17 cellular contexts compared by ENCODE assay signal in genomic region chr1:17109897-17110554, GRCh38. TPM values are rescaled to one million over a fixed set of nuclear protein-coding genes. Genes with fewer than 3 reads are reported as not detected.
DNase-seq lines count a peak whose midpoint lies in the region; TF ChIP-seq lines count a peak whose summit lies in the region.
"Had no signal": no experiment of that assay in that cellular context is flagged by ENCODE, and none has a peak within 500 bp of the region (broad histone marks: within the 10 kb centered on the region; RNA-seq: fewer than 3 reads in every experiment).

No MANE protein-coding gene starts in this region.

- no peaks in the 10 kb centered on the region for H3K36me3 Mint-ChIP-seq in immature natural killer cell
- H3K36me3 Mint-ChIP-seq: CD4-positive, alpha-beta memory T cell had no signal

- no peak overlapping the region for H2BK120ac ChIP-seq in mesenchymal stem cell (ENCODE audit: low read depth, low read length)

- no peaks in the 10 kb centered on the region for H3K9me3 Mint-ChIP-seq in immature natural killer cell
- H3K9me3 Mint-ChIP-seq: CD4-positive, alpha-beta memory T cell; effector memory CD8-positive, alpha-beta T cell; HFFc6 had no signal

- no peak overlapping the region for H2BK12ac ChIP-seq in mesenchymal stem cell (ENCODE audit: low read length in 2 of 2)

- no peak overlapping the region for H2BK15ac ChIP-seq in mesenchymal stem cell (ENCODE audit: low read depth, poor library complexity, severe bottlenecking)

- H2BK5ac ChIP-seq in mesenchymal stem cell (ENCODE audit: low read depth, low read length, poor library complexity, severe bottlenecking): no peak overlapping the region

- no peak overlapping the region for H4K91ac ChIP-seq in mesenchymal stem cell (ENCODE audit: low read length)

- H3K9me3 ChIP-seq in mesenchymal stem cell (ENCODE audit: control insufficient read depth, low read length) (no peaks in the 10 kb centered on the region), ascending aorta (no peaks in the 10 kb centered on the region)
- H3K9me3 ChIP-seq: right atrium auricular region, SK-N-SH, upper lobe of left lung had no signal

- H2AFZ ChIP-seq in mesenchymal stem cell (ENCODE audit: low read depth, low read length): no peak overlapping the region

- H3K23ac ChIP-seq in mesenchymal stem cell (ENCODE audit: low read length in 2 of 2): no peak overlapping the region

- H2AK5ac ChIP-seq in mesenchymal stem cell (ENCODE audit: low read length, severe bottlenecking): peak overlapping the region; percentile 3

- H3K4me3 Mint-ChIP-seq in immature natural killer cell: no peak overlapping the region
- H3K4me3 Mint-ChIP-seq: CD4-positive, alpha-beta memory T cell; effector memory CD8-positive, alpha-beta T cell; HFFc6 had no signal

- no peak overlapping the region for H3K27ac Mint-ChIP-seq in immature natural killer cell
- H3K27ac Mint-ChIP-seq: effector memory CD8-positive, alpha-beta T cell; HFFc6 had no signal

- H4K8ac ChIP-seq in mesenchymal stem cell (ENCODE audit: low read length): no peak overlapping the region

- H3K18ac ChIP-seq in mesenchymal stem cell (ENCODE audit: low read depth in 1 of 2, low read length in 2 of 2): no peak overlapping the region

- peak overlapping the region; percentile 93 for H3K27ac ChIP-seq in angular gyrus (ENCODE audit: low read depth, low read length)
- H3K27ac ChIP-seq in mesenchymal stem cell (ENCODE audit: low read length, poor library complexity, severe bottlenecking): no peak overlapping the region
- H3K27ac ChIP-seq in substantia nigra (ENCODE audit: low read depth, low read length, poor library complexity, severe bottlenecking): peak overlapping the region; percentile 81
- H3K27ac ChIP-seq in ascending aorta: no peak overlapping the region
- H3K27ac ChIP-seq: right atrium auricular region, upper lobe of left lung had no signal

- no peak overlapping the region for H3K4me3 ChIP-seq in mesenchymal stem cell (ENCODE audit: insufficient read depth in 1 of 2, low read depth in 1 of 2, low read length in 2 of 2)
- no peak overlapping the region for H3K4me3 ChIP-seq in ascending aorta
- H3K4me3 ChIP-seq: right atrium auricular region, upper lobe of left lung had no signal

- peaks cover 4% of the 10 kb centered on the region for H3K79me1 ChIP-seq in mesenchymal stem cell (replicated peaks; ENCODE audit: low read length, poor library complexity, severe bottlenecking)

- no peak overlapping the region for H3K14ac ChIP-seq in mesenchymal stem cell (ENCODE audit: low read length in 2 of 2)

- no peak overlapping the region for H3K4ac ChIP-seq in mesenchymal stem cell (ENCODE audit: low read depth in 1 of 2, low read length in 2 of 2)

- H3K4me1 ChIP-seq in mesenchymal stem cell (ENCODE audit: control insufficient read depth, insufficient read depth, low read depth, low read length) (peaks cover 30% of the 10 kb centered on the region), ascending aorta (no peaks in the 10 kb centered on the region)
- H3K4me1 ChIP-seq: right atrium auricular region, upper lobe of left lung had no signal

- H3K9ac ChIP-seq in mesenchymal stem cell (ENCODE audit: low read length): no peak overlapping the region
- H3K9ac ChIP-seq: SK-N-SH had no signal

- no peak for TF ChIP-seq CTCF in ascending aorta (IDR thresholded peaks at IDR 0.05)

- no peak overlapping the region for H3K4me2 ChIP-seq in mesenchymal stem cell (ENCODE audit: low read length, poor library complexity, severe bottlenecking)
- H3K4me2 ChIP-seq: SK-N-SH had no signal

- whole genome bisulfite sequencing in mesenchymal stem cell: 46% methylated on average over 5 of the region's 5 CpGs

- H3K27me3 ChIP-seq in mesenchymal stem cell (ENCODE audit: control insufficient read depth in 1 of 2, insufficient read depth in 1 of 2, low read length in 2 of 2) (peaks cover 0 to 72% of the 10 kb centered on the region in 2 experiments), ascending aorta (no peaks in the 10 kb centered on the region)
- H3K27me3 ChIP-seq: right atrium auricular region, upper lobe of left lung had no signal

- peaks cover 0 to 9% (median 2%) of the 10 kb centered on the region in 3 donors for H3K27me3 Mint-ChIP-seq in immature natural killer cell (ENCODE audit: low read depth in 3 of 3)

- peak; percentile 28 for DNase-seq in NCI-H2029 (lab: John Stamatoyannopoulos, UW)
- DNase-seq in mesenchymal stem cell: no peak
- DNase-seq in substantia nigra (lab: John Stamatoyannopoulos, UW): peak in 47 of 49 donors; percentile 21 to 92 (median 74)
- DNase-seq in ascending aorta (ENCODE audit: low spot score in 2 of 2): no peak
- DNase-seq in NCI-H128 (lab: John Stamatoyannopoulos, UW; ENCODE audit: unreplicated experiment): no peak
- DNase-seq in immature natural killer cell: no peak
- DNase-seq: CD4-positive, alpha-beta memory T cell; effector memory CD8-positive, alpha-beta T cell; foreskin fibroblast; HFFc6; Kasumi-1; NCI-H1694 treated with DMSO at 0.1 percent for 48 hours; SK-N-SH; stimulated activated CD4-positive, alpha-beta T cell treated with anti-CD3 and anti-CD28 coated beads, Interleukin-2, amount 100 ng/mL, for 48 hours; upper lobe of left lung had no signal

- intact Hi-C loops in ascending aorta (cut with DNase I): no loop called here

- H3K4me1 Mint-ChIP-seq in immature natural killer cell: no peaks in the 10 kb centered on the region
- H3K4me1 Mint-ChIP-seq: CD4-positive, alpha-beta memory T cell had no signal

- H3K36me3 ChIP-seq in mesenchymal stem cell (ENCODE audit: control insufficient read depth in 1 of 2, insufficient read depth in 2 of 2, low read depth in 1 of 2, low read length in 2 of 2) (peaks cover 0 to 41% of the 10 kb centered on the region in 2 experiments), ascending aorta (no peaks in the 10 kb centered on the region)
- H3K36me3 ChIP-seq: right atrium auricular region, upper lobe of left lung had no signal

RNA-seq across cellular contexts. Expression of gene PADI2, which starts 9.2 kb away (rescaled TPM):
- polyA plus RNA-seq in mesenchymal stem cell (2013, experiment 1 of 2): 0.04 TPM
- polyA plus RNA-seq in mesenchymal stem cell (2013, experiment 2 of 2): 0.03 TPM
- 0.21 TPM for total RNA-seq in ascending aorta
- 1 to 10 TPM in 1 of 3 donors, under 1 TPM in 2; 0.15 to 1.6 (median 0.20) TPM for polyA plus RNA-seq in immature natural killer cell
- polyA plus RNA-seq: CD4-positive, alpha-beta memory T cell had no signal

RNA-seq across cellular contexts. Expression of gene SDHB, which starts 56.2 kb away (rescaled TPM):
- polyA plus RNA-seq in mesenchymal stem cell (2013, experiment 1 of 2): 106 TPM
- polyA plus RNA-seq in mesenchymal stem cell (2013, experiment 2 of 2): 107 TPM
- 112 TPM for total RNA-seq in ascending aorta
- polyA plus RNA-seq in immature natural killer cell: 100 to 1,000 TPM; 142 to 299 (median 173) TPM

Comparison
In these comparisons a context has a peak if more than half of its experiments do, and no peak if none do; other contexts are left out.
1. DNase-seq: peak in NCI-H2029 (single experiment) and substantia nigra (47 of 49); none in mesenchymal stem cell (single experiment), ascending aorta (0 of 2), NCI-H128 (single experiment) and immature natural killer cell (0 of 3).
2. H3K27ac ChIP-seq: peak in angular gyrus (single experiment) and substantia nigra (single experiment); none in mesenchymal stem cell (single experiment) and ascending aorta (0 of 2).